ENCODE assay signal across 9 cellular contexts in the genomic region with DNA sequence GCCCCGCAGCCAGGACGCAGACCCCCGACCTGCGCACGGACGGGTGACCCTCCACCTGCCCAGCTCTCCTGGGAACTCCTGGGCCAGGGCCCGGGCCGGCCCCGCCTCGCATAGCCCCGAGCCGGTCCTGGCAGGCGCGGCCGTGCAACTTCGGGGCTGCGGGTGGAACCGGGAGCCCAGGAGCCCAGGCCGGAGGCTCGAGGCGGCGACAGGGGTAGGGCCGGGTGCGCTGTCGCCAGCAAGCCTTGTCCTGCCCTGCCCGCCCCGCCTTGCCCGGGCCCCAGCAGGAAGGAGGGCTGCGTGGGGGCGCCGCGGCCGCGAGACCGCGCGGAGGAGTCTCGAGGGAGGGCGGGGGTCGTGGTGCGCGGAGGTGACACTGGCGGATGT. TPM values are rescaled to one million over a fixed set of nuclear protein-coding genes. Genes with fewer than 3 reads are reported as not detected.
DNase-seq lines count a peak whose midpoint lies in the region; ATAC-seq, FAIRE-seq and TF ChIP-seq lines count a peak whose summit lies in the region.
"Had no signal": no experiment of that assay in that cellular context is flagged by ENCODE, and none has a peak within 500 bp of the region (broad histone marks: within the 10 kb centered on the region; RNA-seq: fewer than 3 reads in every experiment).

No MANE protein-coding gene starts in this region.

- POLR2A ChIA-PET in K562 (lab: Yijun Ruan, JAX), result interaction anchor here (0.5 kb wide), 1 partner anchor 850 kb away, joined by 3 read pairs; no protein-coding TSS in a partner anchor

- peak overlapping the region; percentile 90 for H3K4me2 ChIP-seq in K562 (ENCODE audit: insufficient read depth, low read length)

- H3K4me1 ChIP-seq in K562 (replicated peaks in 1 of 2; ENCODE audit: control insufficient read depth in 2 of 2, insufficient read depth in 2 of 2, low read length in 2 of 2) (peaks cover 4 to 50% of the 10 kb centered on the region in 2 experiments; a peak in 3 of 5 replicates), liver (ENCODE audit: control insufficient read depth in 4 of 4, insufficient read depth in 4 of 4, low read length in 3 of 4) (peaks cover 4 to 17% (median 9%) of the 10 kb centered on the region in 4 donors), upper lobe of left lung (peaks cover 10 to 20% (median 15%) of the 10 kb centered on the region in 4 donors)

- H3K27ac ChIP-seq in K562 (ENCODE audit: extremely low read depth, low read depth, low read length), result peak overlapping the region; percentile 80
- H3K27ac ChIP-seq in liver (ENCODE audit: low read depth in 1 of 2, low read length in 2 of 2), result peak overlapping the region; percentile 46 to 65
- H3K27ac ChIP-seq in upper lobe of left lung, result peak overlapping the region; percentile 82 to 86 (median 82)

- H3K27me3 ChIP-seq in GM06990 (replicated peaks; ENCODE audit: control insufficient read depth, insufficient read depth, low read length) (no peaks in the 10 kb centered on the region; the same call in 1 of the 2 replicates), K562 (ENCODE audit: control insufficient read depth in 2 of 2, insufficient read depth in 2 of 2, low read length in 2 of 2) (peaks cover 33 to 44% of the 10 kb centered on the region in 2 experiments), liver (ENCODE audit: control insufficient read depth in 4 of 4, insufficient read depth in 4 of 4, low read length in 3 of 4) (no peaks in the 10 kb centered on the region), upper lobe of left lung (no peaks in the 10 kb centered on the region)

- WGBS in K562 (ENCODE audit: insufficient coverage, low coverage, missing lambda C conversion rate), result 2% methylated on average over 25 of the region's 43 CpGs
- WGBS in liver, result under 1% methylated on average over 43 of the region's 43 CpGs
- 0 to 7% methylated on average over 1 to 6 of the region's 43 CpGs for WGBS in upper lobe of left lung, 2 donors

- H2AFZ ChIP-seq in K562 (ENCODE audit: low read depth, low read length), result peak overlapping the region; percentile 95

- FAIRE-seq in K562 (lab: Jason Lieb, UNC), result no peak

- H3K9ac ChIP-seq in K562 (ENCODE audit: insufficient read depth in 1 of 2, low read depth in 2 of 2, low read length in 2 of 2) (peak overlapping the region; percentile 83 to 96; a peak in 3 of 4 replicates), liver (ENCODE audit: low read depth in 1 of 2, low read length in 2 of 2) (peak overlapping the region in 1 of 2 donors; percentile 66)

- no peak for DNase-seq in GM06990 (ENCODE audit: extremely low read depth, insufficient read length)
- no peak for DNase-seq in K562 (ENCODE audit: extremely low read depth in 1 of 4, low spot score in 3 of 4)
- DNase-seq in upper lobe of left lung, result no peak
- DNase-seq in DMS79 (lab: John Stamatoyannopoulos, UW), result no peak
- DNase-seq in NCI-H1105 treated with DMSO at 0.1 percent for 48 hours (lab: John Stamatoyannopoulos, UW), result no peak
- DNase-seq in NCI-H2029 (lab: John Stamatoyannopoulos, UW), result no peak

- no TSS peak for BruUV-seq in K562 (replicated peaks; lab: Mats Ljungman, UMichigan)

- intact Hi-C loops in K562 (cut with micrococcal nuclease), result no loop called here

- H3K4me3 ChIP-seq in GM06990 (replicated peaks; ENCODE audit: low read depth, low read length), result peak overlapping the region; percentile 77
- H3K4me3 ChIP-seq in K562, result peak overlapping the region; percentile 96
- H3K4me3 ChIP-seq in liver (ENCODE audit: low read depth in 1 of 3, low read length in 3 of 3), result peak overlapping the region; percentile 85 to 89 (median 85)
- H3K4me3 ChIP-seq in upper lobe of left lung, result peak overlapping the region; percentile 71 to 93 (median 80)

- no peaks in the 10 kb centered on the region for H3K9me1 ChIP-seq in K562 (ENCODE audit: control insufficient read depth, insufficient read depth, low read length)

- TF ChIP-seq POLR2A in K562 (conservative IDR thresholded peaks at IDR 0.05) (no peak), upper lobe of left lung (IDR thresholded peaks at IDR 0.05) (no peak)

- in situ Hi-C loops in K562 (cut with MboI), result no loop called here

- CTCF ChIA-PET in K562 (lab: Yijun Ruan, JAX; ENCODE audit: low intra/inter-chr PET ratio), result no interaction called here

- H3K79me2 ChIP-seq in K562 (ENCODE audit: control insufficient read depth, insufficient read depth, low read length), result 0 out of 3 replicates have a peak, but pooled peaks cover 8% of the 10 kb centered on the region

- ATAC-seq in HG03103 (IDR thresholded peaks at IDR 0.05; ENCODE audit: low read depth, unreplicated experiment) (peak; percentile 7), K562 (peak; percentile 67), upper lobe of left lung (ENCODE audit: low FRiP score in 2 of 2) (peak; percentile 0 to 45)

- H3K9me3 ChIP-seq in K562 (replicated peaks; ENCODE audit: control insufficient read depth, insufficient read depth, low read depth, low read length) (no peaks in the 10 kb centered on the region; the same call in 1 of the 2 replicates), liver (ENCODE audit: control insufficient read depth in 4 of 4, low read length in 3 of 4) (no peaks in the 10 kb centered on the region), upper lobe of left lung (no peaks in the 10 kb centered on the region)

- no peak for TF ChIP-seq RAD21 in K562 (CRISPR knock-in tag; conservative IDR thresholded peaks at IDR 0.05 in 1 of 2, IDR thresholded peaks at IDR 0.05 in 1 of 2)
- TF ChIP-seq RAD21 in liver (IDR thresholded peaks at IDR 0.05), result no peak

- TF ChIP-seq EP300 in K562 (IDR thresholded peaks at IDR 0.05; ENCODE audit: low read length), result no peak
- TF ChIP-seq EP300 in upper lobe of left lung (IDR thresholded peaks at IDR 0.05), result no peak

- H3K36me3 ChIP-seq in GM06990 (ENCODE audit: control insufficient read depth, insufficient read depth, low read length) (no peaks in the 10 kb centered on the region; the same call in 1 of the 2 replicates), K562 (ENCODE audit: control insufficient read depth, insufficient read depth, low read length) (no peaks in the 10 kb centered on the region; the same call in 2 of the 3 replicates), liver (ENCODE audit: control insufficient read depth in 4 of 4, insufficient read depth in 3 of 4, low read depth in 1 of 4, low read length in 3 of 4) (peaks cover 0 to 5% (median 1%) of the 10 kb centered on the region in 4 donors), upper lobe of left lung (peaks cover 0 to 9% (median 1%) of the 10 kb centered on the region in 4 donors)

- TF ChIP-seq CTCF in GM06990 (IDR thresholded peaks at IDR 0.05; ENCODE audit: insufficient read depth, low read length, poor library complexity, severe bottlenecking) (no peak), K562 (IDR thresholded peaks at IDR 0.05 in 2 of 3, conservative IDR thresholded peaks at IDR 0.05 in 1 of 3; ENCODE audit: insufficient read depth in 2 of 3, low read depth in 1 of 3, low read length in 3 of 3) (no peak), liver (IDR thresholded peaks at IDR 0.05; ENCODE audit: low read depth, low read length, missing input control) (no peak), upper lobe of left lung (IDR thresholded peaks at IDR 0.05) (peak in 1 of 6 experiments; percentile 22)

- peaks cover 5% of the 10 kb centered on the region; the same call in 1 of the 2 replicates for H4K20me1 ChIP-seq in K562 (replicated peaks; ENCODE audit: control insufficient read depth, insufficient read depth, low read length)

TF ChIP-seq in liver, 16 proteins besides CTCF, POLR2A, EP300 and RAD21 (continues in another document):
- TF ChIP-seq RXRA (IDR thresholded peaks at IDR 0.05) (no peak), FOXA2 (IDR thresholded peaks at IDR 0.05) (no peak), FOXA1 (IDR thresholded peaks at IDR 0.05) (no peak)

RNA-seq across cellular contexts. Expression of a gene that starts 0.4 kb away (rescaled TPM):
- total RNA-seq in K562 (2011; cell fraction: chromatin; rRNA removed; ENCODE audit: low replicate concordance), result 10.7 and 19.1 TPM in 2 replicates
- 10.8 and 12.0 TPM in 2 replicates for total RNA-seq in K562 (2011; cell fraction: nucleolus; rRNA removed)
- 11.5 and 12.0 TPM in 2 replicates for total RNA-seq in K562 (2011; cell fraction: nucleoplasm; rRNA removed)
- total RNA-seq in K562 (2014; rRNA removed), result 0.64 and 0.86 TPM in 2 replicates
- 0.26 and 0.44 TPM in 2 replicates for total RNA-seq in K562 (2014; rRNA removed; fragmentation: Illumina TruSeq; extraction: Trizol)
- total RNA-seq in K562 (2015; rRNA removed; fragmentation: Illumina TruSeq; extraction: Trizol), result 0.41 and 0.47 TPM in 2 replicates
- 1.5 and 2.3 TPM in 2 replicates for total RNA-seq in K562 (2021)
- polyA plus RNA-seq in K562 (2011; rRNA removed), result 1.0 and 1.5 TPM in 2 replicates
- 1.7 and 3.2 TPM in 2 replicates for polyA plus RNA-seq in K562 (2011; cell fraction: cytosol; rRNA removed)
- polyA plus RNA-seq in K562 (2011; cell fraction: nucleus; rRNA removed), result 6.1 and 9.0 TPM in 2 replicates
- polyA plus RNA-seq in K562 (2012), result 1.1 and 4.6 TPM in 2 replicates
- 1.1 TPM in 1 of 2 replicates, not detected in the other for polyA plus RNA-seq in K562 (2014; fragmentation: Illumina TruSeq; extraction: Trizol)
- polyA plus RNA-seq in K562 (2014; fragmentation: Nextera tagmentation; extraction: Ambion mirVana), result under 1 TPM; 0.11 TPM
- 0.98 and 1.6 TPM in 2 replicates for polyA plus RNA-seq in K562 (2014; rRNA removed)
- polyA minus RNA-seq in K562 (2011; rRNA and poly(A)+ RNA removed), result 3.7 and 4.0 TPM in 2 replicates
- 3.2 and 3.4 TPM in 2 replicates for polyA minus RNA-seq in K562 (2011; cell fraction: cytosol; rRNA and poly(A)+ RNA removed)
- polyA minus RNA-seq in K562 (2011; cell fraction: nucleus; rRNA and poly(A)+ RNA removed), result 5.8 and 7.9 TPM in 2 replicates
- total RNA-seq in liver, result 10 to 100 TPM in 1 of 2 donors, 1 to 10 TPM in 1; 8.8 to 24.3 TPM
- 10 to 100 TPM; 11.5 to 13.6 TPM for polyA plus RNA-seq in liver
- 100 to 1,000 TPM in 1 of 6 donors, 10 to 100 TPM in 5; 20.3 to 147 (median 28.2) TPM for total RNA-seq in upper lobe of left lung

RNA-seq across cellular contexts. Expression of a gene that starts 11.2 kb away (rescaled TPM):
- total RNA-seq in K562 (2011; cell fraction: chromatin; rRNA removed; ENCODE audit: low replicate concordance), result 0.40 and 1.9 TPM in 2 replicates
- total RNA-seq in K562 (2011; cell fraction: nucleolus; rRNA removed), result 0.66 and 1.3 TPM in 2 replicates
- total RNA-seq in K562 (2011; cell fraction: nucleoplasm; rRNA removed), result 0.37 and 0.38 TPM in 2 replicates
- total RNA-seq in K562 (2014; rRNA removed), result not detected in 2 replicates
- not detected in 2 replicates for total RNA-seq in K562 (2014; rRNA removed; fragmentation: Illumina TruSeq; extraction: Trizol)
- not detected in 2 replicates for total RNA-seq in K562 (2015; rRNA removed; fragmentation: Illumina TruSeq; extraction: Trizol)
- 0.07 TPM in 2 replicates for total RNA-seq in K562 (2021)
- polyA plus RNA-seq in K562 (2011; rRNA removed), result 0.09 and 0.15 TPM in 2 replicates
- polyA plus RNA-seq in K562 (2011; cell fraction: cytosol; rRNA removed), result 0.15 and 0.40 TPM in 2 replicates
- 0.79 and 1.9 TPM in 2 replicates for polyA plus RNA-seq in K562 (2011; cell fraction: nucleus; rRNA removed)
- polyA plus RNA-seq in K562 (2012), result 0.04 TPM in 2 replicates
- 0.04 TPM in 1 of 2 replicates, not detected in the other for polyA plus RNA-seq in K562 (2014; fragmentation: Illumina TruSeq; extraction: Trizol)
- not detected for polyA plus RNA-seq in K562 (2014; fragmentation: Nextera tagmentation; extraction: Ambion mirVana)
- 0.11 and 0.15 TPM in 2 replicates for polyA plus RNA-seq in K562 (2014; rRNA removed)
- polyA minus RNA-seq in K562 (2011; rRNA and poly(A)+ RNA removed), result 0.06 TPM in 1 of 2 replicates, not detected in the other
- polyA minus RNA-seq in K562 (2011; cell fraction: cytosol; rRNA and poly(A)+ RNA removed), result not detected in 2 replicates
- polyA minus RNA-seq in K562 (2011; cell fraction: nucleus; rRNA and poly(A)+ RNA removed), result 0.22 and 0.40 TPM in 2 replicates
- total RNA-seq in liver, result under 1 TPM; 0.17 to 0.33 TPM
- polyA plus RNA-seq in liver, result under 1 TPM in 1 of 2 donors, not detected in 1; 0.05 TPM
- 1 to 10 TPM in 2 of 6 donors, under 1 TPM in 4; 0.14 to 1.1 (median 0.57) TPM for total RNA-seq in upper lobe of left lung
- total RNA-seq: M059J had no signal

Comparison
In these comparisons a context has a peak if more than half of its experiments do, and no peak if none do; other contexts are left out.
1. ATAC-seq: peak in every context shown above with its lines; median percentile 67 in K562; 22 in upper lobe of left lung; 7 in HG03103.